ENCODE assay signal across 8 cellular contexts in genomic region chr21:24428539-24429186, GRCh38.
A peak's percentile ranks its signal among the peaks of the same experiment; 100 is the strongest.
DNase-seq lines count a peak whose midpoint lies in the region; ATAC-seq lines count a peak whose summit lies in the region.

No MANE protein-coding gene starts in this region.

- H3K4me3 Mint-ChIP-seq in CD4-positive, alpha-beta memory T cell: peak overlapping the region; percentile 68 to 84 (median 80)
- H3K4me3 Mint-ChIP-seq in activated naive CD8-positive, alpha-beta T cell treated with anti-CD3 and anti-CD28 coated beads for 36 hours: peak overlapping the region; percentile 86

- POLR2A ChIA-PET in CD4-positive, alpha-beta memory T cell (lab: Charles Lee; ENCODE audit: partially characterized antibody): no interaction called here

- ATAC-seq in GM19372 (IDR thresholded peaks at IDR 0.05; ENCODE audit: low read depth, unreplicated experiment) (peak; percentile 73), HG03354 (IDR thresholded peaks at IDR 0.05; ENCODE audit: poor library complexity, severe bottlenecking, unreplicated experiment) (peak; percentile 90)

- H3K4me1 ChIP-seq in CD4-positive, alpha-beta memory T cell (ENCODE audit: insufficient read depth, low read length): no peaks in the 10 kb centered on the region

- no peaks in the 10 kb centered on the region for H3K36me3 Mint-ChIP-seq in CD4-positive, alpha-beta memory T cell
- H3K36me3 Mint-ChIP-seq in activated naive CD8-positive, alpha-beta T cell treated with anti-CD3 and anti-CD28 coated beads for 36 hours: peaks cover 4% of the 10 kb centered on the region

- intact Hi-C loops in CD4-positive, alpha-beta memory T cell (cut with micrococcal nuclease): no loop called here

- H3K36me3 ChIP-seq in CD4-positive, alpha-beta memory T cell (ENCODE audit: insufficient read depth, low read length): no peaks in the 10 kb centered on the region

- no peak overlapping the region for H3K27ac ChIP-seq in CD4-positive, alpha-beta memory T cell (ENCODE audit: low read depth, low read length)

- peak in 3 of 5 donors; percentile 3 for DNase-seq in CD4-positive, alpha-beta memory T cell
- no peak for DNase-seq in activated naive CD8-positive, alpha-beta T cell treated with anti-CD3 and anti-CD28 coated beads for 36 hours
- DNase-seq in effector CD4-positive, alpha-beta T cell: no peak
- DNase-seq in mucosa of gallbladder (ENCODE audit: low spot score): no peak
- DNase-seq in AG08396 (ENCODE audit: low spot score): no peak
- no peak for DNase-seq in NCI-H526 treated with DMSO at 0.1 percent for 48 hours (lab: John Stamatoyannopoulos, UW)

- no peaks in the 10 kb centered on the region for H3K27me3 Mint-ChIP-seq in CD4-positive, alpha-beta memory T cell
- H3K27me3 Mint-ChIP-seq in activated naive CD8-positive, alpha-beta T cell treated with anti-CD3 and anti-CD28 coated beads for 36 hours: peaks cover 5% of the 10 kb centered on the region

- H3K27ac Mint-ChIP-seq in CD4-positive, alpha-beta memory T cell: peak overlapping the region in 4 of 7 donors; percentile 2 to 59 (median 30)
- peak overlapping the region; percentile 88 for H3K27ac Mint-ChIP-seq in activated naive CD8-positive, alpha-beta T cell treated with anti-CD3 and anti-CD28 coated beads for 36 hours

- H3K27me3 ChIP-seq in CD4-positive, alpha-beta memory T cell (ENCODE audit: insufficient read depth, low read length): no peaks in the 10 kb centered on the region

- H3K9me3 Mint-ChIP-seq in CD4-positive, alpha-beta memory T cell: peaks cover 0 to 8% (median 0%) of the 10 kb centered on the region in 8 donors
- H3K9me3 Mint-ChIP-seq in activated naive CD8-positive, alpha-beta T cell treated with anti-CD3 and anti-CD28 coated beads for 36 hours: peaks cover 2% of the 10 kb centered on the region

- CTCF ChIA-PET in CD4-positive, alpha-beta memory T cell (lab: Charles Lee; ENCODE audit: partially characterized antibody): no interaction called here

- peaks cover 0 to 1% (median 0%) of the 10 kb centered on the region in 4 donors for H3K4me1 Mint-ChIP-seq in CD4-positive, alpha-beta memory T cell
- peaks cover 15% of the 10 kb centered on the region for H3K4me1 Mint-ChIP-seq in activated naive CD8-positive, alpha-beta T cell treated with anti-CD3 and anti-CD28 coated beads for 36 hours

- no peaks in the 10 kb centered on the region for H3K9me3 ChIP-seq in CD4-positive, alpha-beta memory T cell (ENCODE audit: control insufficient read depth in 1 of 2, low read length in 2 of 2)

- peak overlapping the region in 1 of 2 donors; percentile 33 for H3K4me3 ChIP-seq in CD4-positive, alpha-beta memory T cell (ENCODE audit: low read length in 2 of 2)

Comparison
In these comparisons a context has a peak if more than half of its experiments do, and no peak if none do; other contexts are left out.
1. DNase-seq: peak in CD4-positive, alpha-beta memory T cell (3 of 5); none in activated naive CD8-positive, alpha-beta T cell treated with anti-CD3 and anti-CD28 coated beads for 36 hours (single experiment), effector CD4-positive, alpha-beta T cell (single experiment), mucosa of gallbladder (single experiment), AG08396 (single experiment) and NCI-H526 treated with DMSO at 0.1 percent for 48 hours (single experiment).